ENCODE assay signal across 11 cellular contexts in the genomic region with DNA sequence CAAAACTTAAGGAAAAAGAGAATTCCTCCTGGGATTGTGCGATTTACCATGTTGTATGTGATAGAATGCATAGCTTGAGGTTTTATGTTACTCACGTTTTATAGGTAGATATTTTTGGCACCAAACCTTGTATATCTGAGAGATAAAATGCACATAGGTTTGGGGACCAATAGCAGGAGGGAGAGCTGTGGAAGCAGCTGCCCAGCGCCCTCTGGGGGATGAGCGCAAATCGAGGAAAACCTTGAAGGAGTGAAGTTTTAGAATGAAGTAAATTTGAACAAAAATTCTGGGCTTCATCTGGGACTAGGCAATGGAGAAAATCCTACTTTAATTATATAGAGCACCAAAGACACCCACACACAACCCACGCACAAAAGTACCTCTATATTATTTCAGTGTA.
DNase-seq lines count a peak whose midpoint lies in the region; ATAC-seq and TF ChIP-seq lines count a peak whose summit lies in the region.
"Had no signal": no experiment of that assay in that cellular context is flagged by ENCODE, and none has a peak within 500 bp of the region (broad histone marks: within the 10 kb centered on the region; RNA-seq: fewer than 3 reads in every experiment).

No MANE protein-coding gene starts in this region.

- H3K4me1 ChIP-seq in Caco-2, result no peaks in the 10 kb centered on the region
- no peaks in the 10 kb centered on the region for H3K4me1 ChIP-seq in Panc1 (ENCODE audit: control insufficient read depth, insufficient read depth, low read length)
- no peaks in the 10 kb centered on the region for H3K4me1 ChIP-seq in ovary (ENCODE audit: insufficient read depth)

- in situ Hi-C loops in Panc1 (cut with HindIII; ENCODE audit: low pct_unique_long_range_greater_than_20kb, low sequenced_read_pairs), result no loop called here

- BruUV-seq in Caco-2 (replicated peaks; lab: Mats Ljungman, UMichigan), result no TSS peak
- BruUV-seq in Panc1 (replicated peaks; lab: Mats Ljungman, UMichigan), result no TSS peak

- intact Hi-C loops in Caco-2 (cut with micrococcal nuclease; ENCODE audit: unreplicated experiment) (no loop called here), Panc1 (cut with micrococcal nuclease; ENCODE audit: unreplicated experiment) (no loop called here), ovary (cut with DNase I) (no loop called here)

- CTCF ChIA-PET in Caco-2 (lab: Charles Lee), result no interaction called here
- CTCF ChIA-PET in Panc1 (lab: Charles Lee), result no interaction called here

- WGBS in ovary, 3 donors, result 60 to 61% (median 61%) methylated on average over 6 of the region's 6 CpGs

- TF ChIP-seq CTCF in Caco-2 (IDR thresholded peaks at IDR 0.05; ENCODE audit: insufficient read depth in 1 of 2, low read depth in 1 of 2, low read length in 1 of 2, severe bottlenecking in 1 of 2, unreplicated experiment in 1 of 2) (peak; percentile 47 to 73), Panc1 (IDR thresholded peaks at IDR 0.05) (peak; percentile 40), kidney epithelial cell (IDR thresholded peaks at IDR 0.05; ENCODE audit: insufficient read depth, low read length, poor library complexity, severe bottlenecking) (peak; percentile 42), ovary (IDR thresholded peaks at IDR 0.05) (no peak)

- H3K27me3 Mint-ChIP-seq in Caco-2 (ENCODE audit: insufficient read depth, unreplicated experiment), result peaks cover 6% of the 10 kb centered on the region

- no peaks in the 10 kb centered on the region for H3K36me3 Mint-ChIP-seq in Caco-2 (ENCODE audit: insufficient read depth, unreplicated experiment)

- no peak overlapping the region for H3K4me3 Mint-ChIP-seq in Caco-2 (ENCODE audit: unreplicated experiment)

- H3K4me1 Mint-ChIP-seq in Caco-2 (ENCODE audit: low read depth, unreplicated experiment), result no peaks in the 10 kb centered on the region

- H3K4me3 ChIP-seq in Caco-2 (ENCODE audit: low read depth, low read length) (no peak overlapping the region), Panc1 (ENCODE audit: low read depth in 2 of 2, low read length in 2 of 2) (no peak overlapping the region), kidney epithelial cell (ENCODE audit: low read depth, low read length) (no peak overlapping the region), ovary (no peak overlapping the region)

- no peak overlapping the region for H3K27ac Mint-ChIP-seq in Caco-2 (ENCODE audit: unreplicated experiment)

- DNase-seq in Caco-2 (peak in 1 of 2 experiments; percentile 9), H4 (ENCODE audit: low spot score) (peak; percentile 14), Panc1 (ENCODE audit: low read depth, low spot score) (no peak), kidney epithelial cell (ENCODE audit: low read depth) (no peak), Ammon's horn (ENCODE audit: low spot score) (no peak), T-helper 2 cell (no peak), ovary (no peak)
- DNase-seq: cortex of kidney, HCEC 1CT had no signal

- H3K27ac ChIP-seq in Panc1 (ENCODE audit: low read length), result no peak overlapping the region
- H3K27ac ChIP-seq in ovary, result no peak overlapping the region

- no peak for TF ChIP-seq EP300 in ovary (IDR thresholded peaks at IDR 0.05)

- POLR2A ChIA-PET in Caco-2 (lab: Charles Lee) (no interaction called here), Panc1 (lab: Charles Lee) (interaction anchor here (0.6 kb wide), 1 partner anchor 8 kb away, joined by 4 read pairs; no protein-coding TSS in a partner anchor)

- ATAC-seq in Panc1, result no peak
- ATAC-seq in HG02973 (IDR thresholded peaks at IDR 0.05; ENCODE audit: unreplicated experiment), result no peak
- ATAC-seq: Right ventricle myocardium inferior had no signal

- H3K9me3 ChIP-seq in Caco-2, result no peaks in the 10 kb centered on the region
- H3K9me3 ChIP-seq in Panc1 (ENCODE audit: control insufficient read depth, insufficient read depth, low read depth, low read length), result no peaks in the 10 kb centered on the region
- H3K9me3 ChIP-seq in ovary, result no peaks in the 10 kb centered on the region

- no peak for TF ChIP-seq POLR2A in ovary (IDR thresholded peaks at IDR 0.05)

- no peaks in the 10 kb centered on the region for H3K36me3 ChIP-seq in Caco-2 (ENCODE audit: control insufficient read depth, insufficient read depth, low read length)
- H3K36me3 ChIP-seq in Panc1 (ENCODE audit: control insufficient read depth, insufficient read depth, low read length), result no peaks in the 10 kb centered on the region
- no peaks in the 10 kb centered on the region for H3K36me3 ChIP-seq in kidney epithelial cell (ENCODE audit: control insufficient read depth, insufficient read depth, low read length)
- H3K36me3 ChIP-seq in ovary, result no peaks in the 10 kb centered on the region

- H3K27me3 ChIP-seq in Caco-2 (replicated peaks; ENCODE audit: control insufficient read depth, insufficient read depth, low read length), result no peaks in the 10 kb centered on the region
- H3K27me3 ChIP-seq in Panc1 (ENCODE audit: control insufficient read depth, insufficient read depth, low read length), result no peaks in the 10 kb centered on the region
- H3K27me3 ChIP-seq in kidney epithelial cell (ENCODE audit: control insufficient read depth, insufficient read depth, low read length), result no peaks in the 10 kb centered on the region
- no peaks in the 10 kb centered on the region for H3K27me3 ChIP-seq in ovary

- no peaks in the 10 kb centered on the region for H3K9me3 Mint-ChIP-seq in Caco-2 (ENCODE audit: unreplicated experiment)

Comparison
In these comparisons a context has a peak if more than half of its experiments do, and no peak if none do; other contexts are left out.
1. CTCF ChIP-seq: peak in Caco-2 (2 of 2), Panc1 (single experiment) and kidney epithelial cell (single experiment); none in ovary (0 of 3).